Comparison of ENCODE assay signal across 23 cellular contexts in genomic region chr19:3245050-3245449, GRCh38. TPM values are rescaled to one million over a fixed set of nuclear protein-coding genes. Genes with fewer than 3 reads are reported as not detected.
"Had no signal": no experiment of that assay in that cellular context is flagged by ENCODE, and none has a peak within 500 bp of the region (broad histone marks: within the 10 kb centered on the region; RNA-seq: fewer than 3 reads in every experiment).

No MANE protein-coding gene starts in this region.

- H3K27ac ChIP-seq: KMS-11, SJSA1, SK-N-MC had no signal

- FAIRE-seq: RCC 7860 had no signal

- H3K9ac ChIP-seq: KMS-11 had no signal

- H3K4me3 ChIP-seq: SJSA1, SK-N-MC had no signal

- H3K36me3 ChIP-seq: SJSA1 had no signal

- H3K4me2 ChIP-seq: KMS-11 had no signal

- DNase-seq: Kasumi-1, MM.1S, NCI-H1092 treated with DMSO at 0.1 percent for 48 hours, NCI-H1436, NCI-H1694, NCI-H187 treated with DMSO at 0.1 percent for 48 hours, NCI-H2029 treated with DMSO at 0.1 percent for 48 hours, NCI-H2107, NCI-H2227 treated with DMSO at 0.1 percent for 48 hours, NCI-H446, NCI-H510A, NCI-H524 treated with DMSO at 0.1 percent for 48 hours, NCI-H69, NCI-H774, Right ventricle myocardium superior, RPMI8226, SIG-M5 had no signal

- H3K9me3 ChIP-seq: SJSA1 had no signal

- H3K4me1 ChIP-seq: SJSA1 had no signal

- H3K27me3 ChIP-seq: SJSA1 had no signal

RNA-seq across cellular contexts. Expression of gene CELF5, which starts 20.6 kb away (rescaled TPM):
- total RNA-seq: HT1080, M059J, Right ventricle myocardium superior, SJSA1 had no signal
